In the genomic region with DNA sequence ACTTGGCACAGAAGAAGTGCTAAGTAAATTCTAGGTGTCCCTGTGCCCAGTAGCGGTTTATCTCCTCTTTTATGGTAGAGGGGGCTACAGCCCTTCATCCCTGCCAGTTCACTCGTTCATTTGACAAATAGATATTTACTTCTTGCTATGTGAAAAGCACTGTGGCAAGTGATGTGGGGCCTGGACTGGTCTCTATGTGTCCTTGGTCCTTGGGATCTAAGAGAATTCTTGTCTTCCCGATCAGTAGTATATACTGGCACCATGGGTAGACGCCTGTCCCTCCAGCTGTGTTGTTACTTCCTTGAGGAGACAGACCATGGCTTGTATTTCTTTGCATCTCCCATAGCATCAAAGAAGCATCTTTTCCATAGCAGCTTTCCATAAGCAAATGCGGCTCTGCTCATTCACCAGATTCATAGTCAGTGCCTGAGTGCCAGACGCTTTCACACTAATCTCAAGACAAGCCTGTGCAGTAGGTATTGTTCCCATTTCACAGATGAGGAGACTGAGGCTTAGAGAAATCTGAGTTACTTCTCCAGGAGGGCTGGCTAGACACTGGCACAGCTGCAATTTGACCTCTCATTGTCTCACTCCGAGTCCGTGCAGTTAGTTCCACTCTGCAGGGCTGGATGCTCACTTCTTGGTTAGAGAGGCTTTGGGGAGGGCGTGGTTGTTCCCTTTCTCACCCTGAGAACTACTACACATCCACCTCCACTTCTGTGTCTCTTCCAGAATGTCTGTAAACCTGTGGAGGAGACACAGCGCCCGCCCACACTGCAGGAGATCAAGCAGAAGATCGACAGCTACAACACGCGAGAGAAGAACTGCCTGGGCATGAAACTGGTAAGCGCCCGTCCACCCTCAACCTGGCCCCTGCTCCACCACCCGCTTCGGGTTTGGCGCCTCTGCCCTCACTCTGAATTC, we compare ENCODE assay signal across 8 cellular contexts. TPM values are rescaled to one million over a fixed set of nuclear protein-coding genes. Genes with fewer than 3 reads are reported as not detected.
DNase-seq lines count a peak whose midpoint lies in the region; ATAC-seq and TF ChIP-seq lines count a peak whose summit lies in the region.

No MANE protein-coding gene starts in this region.

- H3K4me1 ChIP-seq in muscle layer of duodenum (ENCODE audit: control insufficient read depth in 1 of 2, insufficient read depth in 2 of 2, low read length in 2 of 2) (peaks cover 0 to under 1% of the 10 kb centered on the region in 2 donors), suprapubic skin (peaks cover 66% of the 10 kb centered on the region), Karpas-422 (ENCODE audit: low read length) (peaks cover 27% of the 10 kb centered on the region)

- H3K36me3 ChIP-seq in muscle layer of duodenum (ENCODE audit: control insufficient read depth in 1 of 2, insufficient read depth in 2 of 2, low read length in 2 of 2): peaks cover 7 to 28% of the 10 kb centered on the region in 2 donors
- peaks cover 29% of the 10 kb centered on the region for H3K36me3 ChIP-seq in suprapubic skin
- no peaks in the 10 kb centered on the region for H3K36me3 ChIP-seq in Karpas-422 (ENCODE audit: insufficient read depth, low read length)

- H3K9me3 Mint-ChIP-seq in activated T-helper 2 cell treated with anti-CD3 and anti-CD28 coated beads, Interferon-gamma antibody, Interleukin-2, Interleukin-4, amounts not matched to agents 10 μg/mL and 5 μg/mL and 100 μg/mL, durations not matched to agents 14 hours and 24 hours and 36 hours: no peaks in the 10 kb centered on the region

- H4K20me1 ChIP-seq in Karpas-422 (ENCODE audit: insufficient read depth, low read depth, low read length): no peaks in the 10 kb centered on the region

- TF ChIP-seq CTCF in suprapubic skin (IDR thresholded peaks at IDR 0.05): no peak

- no peaks in the 10 kb centered on the region for H3K27me3 ChIP-seq in muscle layer of duodenum (ENCODE audit: low read depth, low read length)
- no peaks in the 10 kb centered on the region for H3K27me3 ChIP-seq in suprapubic skin
- H3K27me3 ChIP-seq in Karpas-422 (ENCODE audit: low read length): no peaks in the 10 kb centered on the region

- TF ChIP-seq POLR2A in suprapubic skin (IDR thresholded peaks at IDR 0.05): no peak

- H3K4me3 ChIP-seq in muscle layer of duodenum (ENCODE audit: low read depth in 1 of 2, low read length in 2 of 2) (no peak overlapping the region), suprapubic skin (no peak overlapping the region), Karpas-422 (ENCODE audit: low read length) (no peak overlapping the region)

- TF ChIP-seq EP300 in suprapubic skin (IDR thresholded peaks at IDR 0.05): no peak

- peak; percentile 62 to 75 for DNase-seq in activated CD4-positive, alpha-beta T cell treated with anti-CD3 and anti-CD28 coated beads for 4 hours
- no peak for DNase-seq in activated CD4-positive, alpha-beta T cell treated with anti-CD3 and anti-CD28 coated beads, Interleukin-2, amount 50 U/mL, for 1 hour
- DNase-seq in activated T-helper 2 cell treated with anti-CD3 and anti-CD28 coated beads, Interferon-gamma antibody, Interleukin-2, Interleukin-4, amounts not matched to agents 10 μg/mL and 5 μg/mL and 100 μg/mL, durations not matched to agents 14 hours and 24 hours and 36 hours (ENCODE audit: low spot score): no peak
- DNase-seq in suprapubic skin (ENCODE audit: low spot score in 2 of 2) (peak in 1 of 2 donors; percentile 58), Right ventricle myocardium inferior (ENCODE audit: missing footprints) (no peak), Karpas-422 (no peak)

- no peaks in the 10 kb centered on the region for H3K27me3 Mint-ChIP-seq in activated T-helper 2 cell treated with anti-CD3 and anti-CD28 coated beads, Interferon-gamma antibody, Interleukin-2, Interleukin-4, amounts not matched to agents 10 μg/mL and 5 μg/mL and 100 μg/mL, durations not matched to agents 14 hours and 24 hours and 36 hours (ENCODE audit: low read depth)

- H3K27ac ChIP-seq in muscle layer of duodenum (ENCODE audit: low read length) (peak overlapping the region; percentile 26), suprapubic skin (peak overlapping the region; percentile 26), Karpas-422 (ENCODE audit: low read length) (no peak overlapping the region)

- 67% methylated on average over 18 of the region's 19 CpGs for WGBS in suprapubic skin

- no peaks in the 10 kb centered on the region for H3K9me2 ChIP-seq in Karpas-422 (replicated peaks; ENCODE audit: insufficient read depth, low read length)

- peaks cover 23% of the 10 kb centered on the region for H3K79me2 ChIP-seq in Karpas-422 (ENCODE audit: low read length)

- no peak for ATAC-seq in Right ventricle myocardium inferior
- ATAC-seq in HG02870 (IDR thresholded peaks at IDR 0.05; ENCODE audit: unreplicated experiment): no peak

- H3K36me3 Mint-ChIP-seq in activated T-helper 2 cell treated with anti-CD3 and anti-CD28 coated beads, Interferon-gamma antibody, Interleukin-2, Interleukin-4, amounts not matched to agents 10 μg/mL and 5 μg/mL and 100 μg/mL, durations not matched to agents 14 hours and 24 hours and 36 hours (ENCODE audit: low read depth): peaks cover 98% of the 10 kb centered on the region

- intact Hi-C loops in activated T-helper 2 cell treated with anti-CD3 and anti-CD28 coated beads, Interferon-gamma antibody, Interleukin-2, Interleukin-4, amounts not matched to agents 10 μg/mL and 5 μg/mL and 100 μg/mL, durations not matched to agents 14 hours and 24 hours and 36 hours (cut with micrococcal nuclease): loop anchor here (1.0 to 5.0 kb wide), 4 partner anchors 23 to 105 kb away; a partner anchor contains a TSS
- intact Hi-C loops in Right ventricle myocardium inferior (cut with DNase I): loop anchor here (1.0 kb wide), 2 partner anchors 38 to 92 kb away; no protein-coding TSS in a partner anchor

- no peak overlapping the region for H2AFZ ChIP-seq in Karpas-422 (ENCODE audit: low read length)

- peak overlapping the region; percentile 98 for H3K27ac Mint-ChIP-seq in activated T-helper 2 cell treated with anti-CD3 and anti-CD28 coated beads, Interferon-gamma antibody, Interleukin-2, Interleukin-4, amounts not matched to agents 10 μg/mL and 5 μg/mL and 100 μg/mL, durations not matched to agents 14 hours and 24 hours and 36 hours

- H3K4me2 ChIP-seq in Karpas-422 (ENCODE audit: low read depth, low read length, poor library complexity, severe bottlenecking): no peak overlapping the region

- H3K4me3 Mint-ChIP-seq in activated T-helper 2 cell treated with anti-CD3 and anti-CD28 coated beads, Interferon-gamma antibody, Interleukin-2, Interleukin-4, amounts not matched to agents 10 μg/mL and 5 μg/mL and 100 μg/mL, durations not matched to agents 14 hours and 24 hours and 36 hours (ENCODE audit: low read depth): peak overlapping the region; percentile 77

- no peak overlapping the region for H3K9ac ChIP-seq in Karpas-422 (ENCODE audit: low read length)

- H3K9me3 ChIP-seq in muscle layer of duodenum (ENCODE audit: control insufficient read depth in 1 of 2, low read length in 2 of 2) (no peaks in the 10 kb centered on the region), suprapubic skin (no peaks in the 10 kb centered on the region), Karpas-422 (ENCODE audit: low read length) (no peaks in the 10 kb centered on the region)

- peaks cover 83% of the 10 kb centered on the region for H3K4me1 Mint-ChIP-seq in activated T-helper 2 cell treated with anti-CD3 and anti-CD28 coated beads, Interferon-gamma antibody, Interleukin-2, Interleukin-4, amounts not matched to agents 10 μg/mL and 5 μg/mL and 100 μg/mL, durations not matched to agents 14 hours and 24 hours and 36 hours (ENCODE audit: low read depth)

RNA-seq across cellular contexts. Expression of a gene that starts 29.5 kb away (rescaled TPM):
- total RNA-seq in activated T-helper 2 cell treated with anti-CD3 and anti-CD28 coated beads, Interferon-gamma antibody, Interleukin-2, Interleukin-4, amounts not matched to agents 10 μg/mL and 5 μg/mL and 100 μg/mL, durations not matched to agents 14 hours and 24 hours and 36 hours: 72.7 and 73.3 TPM in 2 replicates
- total RNA-seq in suprapubic skin: 10 to 100 TPM; 55.0 to 69.1 (median 61.1) TPM
- total RNA-seq in Right ventricle myocardium inferior: 26.0 TPM
- 51.8 and 106 TPM in 2 replicates for total RNA-seq in Karpas-422 (2014; rRNA removed; shearing (Covaris generic); ENCODE audit: low replicate concordance)

RNA-seq across cellular contexts. Expression of a gene that starts 52.5 kb away (rescaled TPM):
- total RNA-seq in activated T-helper 2 cell treated with anti-CD3 and anti-CD28 coated beads, Interferon-gamma antibody, Interleukin-2, Interleukin-4, amounts not matched to agents 10 μg/mL and 5 μg/mL and 100 μg/mL, durations not matched to agents 14 hours and 24 hours and 36 hours: 12.1 and 13.0 TPM in 2 replicates
- total RNA-seq in suprapubic skin (1 to 10 TPM; 2.2 to 4.7 (median 4.1) TPM), Right ventricle myocardium inferior (21.9 TPM)
- total RNA-seq in Karpas-422 (2014; rRNA removed; shearing (Covaris generic); ENCODE audit: low replicate concordance): 0.93 and 2.4 TPM in 2 replicates

Comparison
In these comparisons a context has a peak if more than half of its experiments do, and no peak if none do; other contexts are left out.
1. DNase-seq: peak in activated CD4-positive, alpha-beta T cell treated with anti-CD3 and anti-CD28 coated beads for 4 hours (2 of 2); none in activated CD4-positive, alpha-beta T cell treated with anti-CD3 and anti-CD28 coated beads, Interleukin-2, amount 50 U/mL, for 1 hour (single experiment), activated T-helper 2 cell treated with anti-CD3 and anti-CD28 coated beads, Interferon-gamma antibody, Interleukin-2, Interleukin-4, amounts not matched to agents 10 μg/mL and 5 μg/mL and 100 μg/mL, durations not matched to agents 14 hours and 24 hours and 36 hours (single experiment), Right ventricle myocardium inferior (single experiment) and Karpas-422 (single experiment).